8 cellular contexts compared by ENCODE assay signal in the genomic region with DNA sequence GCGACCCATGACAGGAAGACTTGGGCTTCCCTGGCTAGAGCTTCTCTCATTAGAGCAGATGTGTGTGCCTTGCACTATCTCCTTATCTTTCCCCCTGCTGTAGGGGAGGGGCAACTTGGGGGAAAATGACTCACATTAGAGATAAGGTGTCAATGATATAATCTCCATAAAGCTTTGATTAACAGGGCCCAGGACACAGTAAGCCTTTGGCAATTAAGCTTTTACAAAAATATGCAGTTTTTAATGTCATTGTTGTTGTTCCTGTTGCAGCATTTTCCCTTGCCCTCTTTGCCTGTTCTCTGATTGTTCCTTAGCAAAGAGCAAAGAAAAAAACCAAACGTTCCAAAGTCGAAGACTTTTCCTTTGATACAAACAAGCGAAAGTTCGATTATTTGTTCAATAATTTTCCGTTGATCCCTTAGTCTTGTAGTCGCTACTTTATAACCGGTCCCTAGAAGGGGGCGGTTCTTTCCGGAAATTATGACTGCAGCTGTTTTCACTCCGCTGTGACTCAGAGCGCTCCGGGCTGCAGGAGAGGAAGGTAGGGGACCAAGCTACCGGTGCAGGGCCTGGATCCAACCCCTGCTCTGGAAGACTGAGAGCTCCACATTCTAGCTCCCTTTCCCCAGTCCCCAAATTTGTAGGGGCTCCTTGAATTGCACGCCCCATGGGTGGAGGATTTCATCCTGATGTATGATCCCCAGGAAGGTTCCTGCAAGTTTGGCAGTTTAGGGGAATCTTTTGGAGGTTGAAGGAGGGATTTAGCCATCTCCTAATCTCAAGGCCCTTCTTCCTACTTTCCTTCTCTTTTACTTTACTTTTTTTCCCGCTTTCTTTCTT. TPM values are rescaled to one million over a fixed set of nuclear protein-coding genes. Genes with fewer than 3 reads are reported as not detected.
DNase-seq lines count a peak whose midpoint lies in the region; ATAC-seq and TF ChIP-seq lines count a peak whose summit lies in the region.

VWA5A (plus strand) TSS at position 509 of the 840 bp plus-strand sequence. CDS start 2,062 bp downstream, outside the sequence.

- peak within 1 kb of the TSS; percentile 83 to 87 for H3K27ac Mint-ChIP-seq in effector memory CD8-positive, alpha-beta T cell

- peaks cover 0 to 6% of the 10 kb centered on the region in 2 donors for H3K27me3 Mint-ChIP-seq in effector memory CD8-positive, alpha-beta T cell

- H3K9me3 Mint-ChIP-seq in effector memory CD8-positive, alpha-beta T cell: no peaks in the 10 kb centered on the region

- TF ChIP-seq CTCF in AG09309 (IDR thresholded peaks at IDR 0.05; ENCODE audit: control insufficient read depth, insufficient read depth, low read depth, low read length, missing control alignments): no peak

- peak within 1 kb of the TSS; percentile 74 to 82 for H3K4me3 Mint-ChIP-seq in effector memory CD8-positive, alpha-beta T cell

- H3K4me1 Mint-ChIP-seq in effector memory CD8-positive, alpha-beta T cell (ENCODE audit: low read depth in 2 of 2): peaks cover 5 to 12% of the 10 kb centered on the region in 2 donors

- ATAC-seq in GM18870 (IDR thresholded peaks at IDR 0.05; ENCODE audit: unreplicated experiment) (peak; percentile 99), HG03103 (IDR thresholded peaks at IDR 0.05; ENCODE audit: low read depth, unreplicated experiment) (peak; percentile 100)
- ATAC-seq in effector memory CD8-positive, alpha-beta T cell (replicated peaks): peak; percentile 87

- DNase-seq in AG09309 (ENCODE audit: low read depth) (peak; percentile 54), NCI-H526 treated with DMSO at 0.1 percent for 48 hours (lab: John Stamatoyannopoulos, UW) (peak; percentile 91), lung microvascular endothelial cell (ENCODE audit: low read depth in 2 of 2) (peak; percentile 88)
- peak; percentile 34 to 40 for DNase-seq in activated CD8-positive, alpha-beta memory T cell treated with anti-CD3 and anti-CD28 coated beads for 1 hour (ENCODE audit: extremely low read depth in 1 of 2, low read depth in 1 of 2)
- DNase-seq in effector memory CD8-positive, alpha-beta T cell: peak in 2 of 3 experiments; percentile 6 to 34
- DNase-seq in stimulated activated CD4-positive, alpha-beta T cell treated with anti-CD3 and anti-CD28 coated beads, TNF-alpha, amount 100 ng/mL, for 48 hours (ENCODE audit: low read depth in 3 of 3): peak; percentile 55 to 74 (median 70)

- peak within 1 kb of the TSS; percentile 65 for H3K4me3 ChIP-seq in AG09309 (ENCODE audit: control insufficient read depth, low read depth, low read length)

- H3K36me3 Mint-ChIP-seq in effector memory CD8-positive, alpha-beta T cell (ENCODE audit: insufficient read depth): no peaks in the 10 kb centered on the region

RNA-seq across cellular contexts. Expression of gene VWA5A, which starts in this region (rescaled TPM):
- total RNA-seq in lung microvascular endothelial cell: 3.2 and 4.1 TPM in 2 replicates

Comparison
In these comparisons a context has a peak if more than half of its experiments do, and no peak if none do; other contexts are left out.
1. Peak in every context shown above with its lines: DNase-seq, ATAC-seq and H3K4me3 ChIP-seq.
2. DNase-seq: peak in every context shown above with its lines; median percentile 91 in NCI-H526 treated with DMSO at 0.1 percent for 48 hours; 88 in lung microvascular endothelial cell; 70 in stimulated activated CD4-positive, alpha-beta T cell treated with anti-CD3 and anti-CD28 coated beads, TNF-alpha, amount 100 ng/mL, for 48 hours; 54 in AG09309; 37 in activated CD8-positive, alpha-beta memory T cell treated with anti-CD3 and anti-CD28 coated beads for 1 hour; 20 in effector memory CD8-positive, alpha-beta T cell.